Comparison of ENCODE assay signal across 11 cellular contexts in the genomic region with DNA sequence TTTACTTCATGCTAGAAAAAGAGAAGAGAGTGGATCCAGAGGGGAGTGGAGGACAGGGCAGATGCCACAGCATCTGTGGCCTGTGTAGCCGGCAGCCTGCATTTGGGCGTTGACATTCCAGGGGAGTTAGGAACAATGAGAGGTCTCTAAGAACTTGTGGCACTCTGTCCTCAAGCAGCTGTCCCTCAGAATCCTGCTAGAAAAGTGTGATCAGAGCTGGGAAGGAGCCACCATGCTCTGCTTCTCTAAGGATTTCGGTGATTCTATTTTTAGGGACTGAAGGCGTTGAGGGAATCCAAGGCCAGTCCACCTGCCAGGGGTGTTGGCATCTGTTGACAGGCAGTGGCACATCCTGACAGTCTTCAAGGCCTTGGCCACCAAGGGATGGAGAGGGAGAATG. TPM values are rescaled to one million over a fixed set of nuclear protein-coding genes. Genes with fewer than 3 reads are reported as not detected.
"Had no signal": no experiment of that assay in that cellular context is flagged by ENCODE, and none has a peak within 500 bp of the region (broad histone marks: within the 10 kb centered on the region; RNA-seq: fewer than 3 reads in every experiment).

No MANE protein-coding gene starts in this region.

- H3K4me1 ChIP-seq: HAP-1 had no signal

- H3K36me3 ChIP-seq: HAP-1 had no signal

- H2AFZ ChIP-seq: GM23248 had no signal

- DNase-seq: GM23248, GOT3, H7, HFFc6 had no signal

- H3K4me3 ChIP-seq: GM23248, HAP-1 had no signal

- H3K9ac ChIP-seq: GM23248 had no signal

- ATAC-seq: HCT116, HepG2 had no signal

- H3K9me3 ChIP-seq: HAP-1 had no signal

- H3K27ac ChIP-seq: GM23248, HL-60 had no signal

RNA-seq across cellular contexts. Expression of a gene that starts 7.6 kb away (rescaled TPM):
- total RNA-seq: GM23248, H4, H7, HepG2, HFFc6, HT1080 had no signal
- polyA plus RNA-seq: GM23248, HepG2, IgD-negative memory B cell had no signal

RNA-seq across cellular contexts. Expression of a gene that starts 23.4 kb away (rescaled TPM):
- total RNA-seq: GM23248, HFFc6, HT1080 had no signal
- polyA plus RNA-seq: GM23248, IgD-negative memory B cell had no signal

RNA-seq across cellular contexts. Expression of a gene that starts 23.6 kb away (rescaled TPM):
- total RNA-seq: GM23248, H4, H7, HepG2, HFFc6, HT1080 had no signal
- polyA plus RNA-seq: GM23248, HepG2, IgD-negative memory B cell had no signal

RNA-seq across cellular contexts. Expression of a gene that starts 27.1 kb away (rescaled TPM):
- total RNA-seq: GM23248, H4, H7, HFFc6, HT1080 had no signal
- polyA plus RNA-seq: GM23248, IgD-negative memory B cell had no signal

RNA-seq across cellular contexts. Expression of a gene that starts 44.1 kb away (rescaled TPM):
- total RNA-seq: GM23248, H4, H7, HepG2, HFFc6, HT1080 had no signal
- polyA plus RNA-seq: GM23248, HepG2, IgD-negative memory B cell had no signal
